In genomic region chr11:67405688-67406339, GRCh38 we compare ENCODE assay signal across 1 cellular context.
TF ChIP-seq lines count a peak whose summit lies in the region.

No MANE protein-coding gene starts in this region.

TF ChIP-seq in SK-N-SH, 30 proteins besides CTCF, POLR2A, EP300 and RAD21:
- TF ChIP-seq POLR2AphosphoS5 (IDR thresholded peaks at IDR 0.05; ENCODE audit: low read depth, low read length) = no peak
- no peak for TF ChIP-seq GATA2 (CRISPR knock-in tag; IDR thresholded peaks at IDR 0.05)
- TF ChIP-seq SMC3 (IDR thresholded peaks at IDR 0.05; ENCODE audit: low read depth, low read length) = no peak
- TF ChIP-seq ELF1 (IDR thresholded peaks at IDR 0.05) = no peak
- no peak for TF ChIP-seq MEF2A (IDR thresholded peaks at IDR 0.05; ENCODE audit: borderline replicate concordance, low read depth)
- TF ChIP-seq RFX5 (IDR thresholded peaks at IDR 0.05; ENCODE audit: low read length) = no peak
- no peak for TF ChIP-seq USF1 (IDR thresholded peaks at IDR 0.05; ENCODE audit: borderline replicate concordance, low read depth)
- TF ChIP-seq FOSL2 (IDR thresholded peaks at IDR 0.05; ENCODE audit: borderline replicate concordance, low read depth) = no peak
